28 cellular contexts compared by ENCODE assay signal in the genomic region with DNA sequence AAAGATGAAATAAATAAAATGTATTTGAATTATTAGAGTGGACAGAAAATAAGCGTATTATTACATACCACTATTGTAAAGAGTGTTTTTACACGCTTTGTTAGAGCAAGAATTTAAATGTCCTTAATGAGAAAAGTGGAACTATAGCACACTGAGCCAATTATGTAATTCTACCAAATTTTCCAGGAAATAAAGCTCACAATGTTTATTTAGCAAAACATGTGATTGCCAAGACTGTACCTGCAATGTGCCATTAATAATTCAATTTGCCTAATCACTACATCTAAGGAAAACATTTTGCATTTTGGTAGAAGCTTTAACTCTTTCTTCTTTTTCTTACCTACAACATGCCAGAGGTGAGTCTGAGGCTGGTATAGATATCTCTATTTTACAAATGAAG.
"Had no signal": no experiment of that assay in that cellular context is flagged by ENCODE, and none has a peak within 500 bp of the region (broad histone marks: within the 10 kb centered on the region; RNA-seq: fewer than 3 reads in every experiment).

No MANE protein-coding gene starts in this region.

- H3K4me1 ChIP-seq: colonic mucosa, esophagus muscularis mucosa, esophagus squamous epithelium, foreskin keratinocyte, gastrocnemius medialis, gastroesophageal sphincter had no signal

- ATAC-seq: effector memory CD8-positive, alpha-beta T cell; esophagus mucosa; foreskin keratinocyte; gastrocnemius medialis; gastroesophageal sphincter; heart left ventricle; heart right ventricle had no signal

- H3K27me3 ChIP-seq: colonic mucosa, esophagus squamous epithelium, foreskin keratinocyte, gastrocnemius medialis, heart left ventricle had no signal

- H3K27ac ChIP-seq: colonic mucosa, coronary artery, epithelial cell of prostate, esophagus muscularis mucosa, esophagus squamous epithelium, foreskin keratinocyte, gastrocnemius medialis, gastroesophageal sphincter, heart left ventricle, heart right ventricle had no signal

- DNase-seq: colonic mucosa; cortex of kidney; dermis blood vessel endothelial cell; dorsolateral prefrontal cortex; effector CD4-positive, alpha-beta T cell; effector CD8-positive, alpha-beta T cell; effector memory CD4-positive, alpha-beta T cell; effector memory CD8-positive, alpha-beta T cell; endodermal cell; erythroblast; esophagus squamous epithelium; foreskin fibroblast; foreskin keratinocyte; foreskin melanocyte; gastrocnemius medialis; glutamatergic neuron; head of caudate nucleus; heart left ventricle; heart right ventricle had no signal

- H3K4me3 ChIP-seq: colonic mucosa, coronary artery, dorsolateral prefrontal cortex, esophagus muscularis mucosa, esophagus squamous epithelium, gastrocnemius medialis, gastroesophageal sphincter, heart left ventricle, heart right ventricle had no signal

- H3K9me3 ChIP-seq: colonic mucosa, esophagus muscularis mucosa, esophagus squamous epithelium, gastrocnemius medialis, gastroesophageal sphincter, heart left ventricle, heart right ventricle had no signal

- FAIRE-seq: colon, endometrium, endothelial cell of umbilical vein, frontal cortex had no signal

- H3K36me3 ChIP-seq: colonic mucosa, esophagus muscularis mucosa, esophagus squamous epithelium, gastrocnemius medialis, gastroesophageal sphincter, heart left ventricle, heart right ventricle had no signal
